Comparison of ENCODE assay signal across 14 cellular contexts in the genomic region with DNA sequence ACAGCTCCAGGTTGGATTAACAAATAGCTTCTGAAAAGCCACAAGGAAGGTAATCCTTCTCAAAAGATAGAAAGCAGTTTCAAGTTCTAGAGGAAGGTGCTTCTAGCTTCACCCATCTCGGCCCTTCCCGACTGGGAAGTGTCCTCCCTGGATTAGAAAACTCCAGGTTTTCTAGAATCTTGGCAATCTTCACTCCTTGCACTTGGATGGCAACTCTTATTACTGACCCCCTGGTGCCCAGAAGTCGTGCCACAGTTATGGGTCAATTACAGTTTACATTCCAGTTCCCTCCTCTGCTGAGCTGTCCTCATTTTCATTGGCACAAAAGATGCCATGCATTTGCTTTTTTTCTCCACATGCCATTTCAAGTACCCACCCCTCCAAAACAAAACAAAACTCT.
DNase-seq lines count a peak whose midpoint lies in the region; ATAC-seq and TF ChIP-seq lines count a peak whose summit lies in the region.
"Had no signal": no experiment of that assay in that cellular context is flagged by ENCODE, and none has a peak within 500 bp of the region (broad histone marks: within the 10 kb centered on the region; RNA-seq: fewer than 3 reads in every experiment).

No MANE protein-coding gene starts in this region.

- WGBS in heart left ventricle, 4 donors = 34 to 43% (median 37%) methylated on average over 3 of the region's 3 CpGs

- TF ChIP-seq POLR2A in heart left ventricle (IDR thresholded peaks at IDR 0.05) (no peak), uterus (IDR thresholded peaks at IDR 0.05) (no peak)

- no peaks in the 10 kb centered on the region for H3K27me3 Mint-ChIP-seq in neural crest cell (ENCODE audit: low read depth)
- H3K27me3 Mint-ChIP-seq in naive thymus-derived CD8-positive, alpha-beta T cell = no peaks in the 10 kb centered on the region
- H3K27me3 Mint-ChIP-seq: activated CD4-positive, alpha-beta T cell treated with anti-CD3 and anti-CD28 coated beads, Interleukin-2, amount 10 ng/mL, durations not matched to agents 24 days and 14 days had no signal

- ATAC-seq in heart left ventricle (no peak), left cardiac atrium (no peak)
- ATAC-seq in naive thymus-derived CD8-positive, alpha-beta T cell = no peak

- peaks cover 3 to 73% (median 44%) of the 10 kb centered on the region in 12 donors for H3K4me1 ChIP-seq in heart left ventricle
- peaks cover 10 to 20% of the 10 kb centered on the region in 2 donors for H3K4me1 ChIP-seq in uterus

- DNase-seq in heart left ventricle (no peak), left cardiac atrium (no peak), neural crest cell (ENCODE audit: low read depth, low spot score) (no peak), uterus (no peak), GF-D8 (lab: John Stamatoyannopoulos, UW) (no peak), NCI-H1092 (lab: John Stamatoyannopoulos, UW) (no peak)
- DNase-seq in naive thymus-derived CD8-positive, alpha-beta T cell = no peak
- DNase-seq: ACHN; activated CD4-positive, alpha-beta T cell treated with anti-CD3 and anti-CD28 coated beads, Interleukin-2, amount 10 ng/mL, durations not matched to agents 24 days and 14 days; activated gamma-delta T cell treated with Interleukin-2 at 50 U/mL for 16 hours; DMS 273 treated with DMSO at 0.1 percent for 48 hours had no signal

- peaks cover 13% of the 10 kb centered on the region for H3K4me1 Mint-ChIP-seq in neural crest cell
- H3K4me1 Mint-ChIP-seq in naive thymus-derived CD8-positive, alpha-beta T cell = peaks cover 2 to 11% (median 5%) of the 10 kb centered on the region in 4 donors

- H3K4me3 Mint-ChIP-seq in neural crest cell = no peak overlapping the region
- H3K4me3 Mint-ChIP-seq in naive thymus-derived CD8-positive, alpha-beta T cell = no peak overlapping the region

- H3K36me3 Mint-ChIP-seq in neural crest cell (ENCODE audit: low read depth) = peaks cover 8% of the 10 kb centered on the region
- peaks cover 7 to 73% (median 14%) of the 10 kb centered on the region in 3 donors for H3K36me3 Mint-ChIP-seq in naive thymus-derived CD8-positive, alpha-beta T cell

- H3K9me3 ChIP-seq in heart left ventricle = no peaks in the 10 kb centered on the region
- H3K9me3 ChIP-seq in uterus = no peaks in the 10 kb centered on the region

- H3K4me3 ChIP-seq in heart left ventricle = peak overlapping the region in 3 of 12 donors; percentile 6 to 32 (median 18)
- no peak overlapping the region for H3K4me3 ChIP-seq in uterus
- H3K4me3 ChIP-seq: SK-N-MC had no signal

- intact Hi-C loops in heart left ventricle (cut with DNase I) (loop anchor here in 5 of 10 donors (2.0 to 10.0 kb wide), 4 partner anchors 59 to 143 kb away; no protein-coding TSS in a partner anchor), left cardiac atrium (cut with DNase I) (loop anchor here (5.0 to 10.0 kb wide), 2 partner anchors 61 to 63 kb away; no protein-coding TSS in a partner anchor), uterus (cut with DNase I; ENCODE audit: low total_unique reads) (no loop called here)

- peak overlapping the region; percentile 9 for H3K27ac Mint-ChIP-seq in neural crest cell (ENCODE audit: unreplicated experiment)
- no peak overlapping the region for H3K27ac Mint-ChIP-seq in naive thymus-derived CD8-positive, alpha-beta T cell

- H3K27ac ChIP-seq in heart left ventricle = peak overlapping the region; percentile 7 to 84 (median 70)
- peak overlapping the region; percentile 23 for H3K27ac ChIP-seq in cingulate gyrus (ENCODE audit: low read depth, low read length)
- peak overlapping the region; percentile 92 to 98 for H3K27ac ChIP-seq in uterus
- H3K27ac ChIP-seq: SK-N-MC had no signal

- H3K36me3 ChIP-seq in heart left ventricle (peaks cover 0 to 39% (median 4%) of the 10 kb centered on the region in 9 donors), uterus (no peaks in the 10 kb centered on the region)

- no peak for TF ChIP-seq CTCF in heart left ventricle (IDR thresholded peaks at IDR 0.05)
- no peak for TF ChIP-seq CTCF in neural crest cell (conservative IDR thresholded peaks at IDR 0.05)
- no peak for TF ChIP-seq CTCF in uterus (IDR thresholded peaks at IDR 0.05)

- H3K9me3 Mint-ChIP-seq in neural crest cell = no peaks in the 10 kb centered on the region
- H3K9me3 Mint-ChIP-seq in naive thymus-derived CD8-positive, alpha-beta T cell = no peaks in the 10 kb centered on the region
- H3K9me3 Mint-ChIP-seq: activated CD4-positive, alpha-beta T cell treated with anti-CD3 and anti-CD28 coated beads, Interleukin-2, amount 10 ng/mL, durations not matched to agents 24 days and 14 days had no signal

- POLR2A ChIA-PET in naive thymus-derived CD8-positive, alpha-beta T cell (lab: Charles Lee) = no interaction called here

- no peaks in the 10 kb centered on the region for H3K27me3 ChIP-seq in heart left ventricle
- no peaks in the 10 kb centered on the region for H3K27me3 ChIP-seq in uterus
- H3K27me3 ChIP-seq: dorsolateral prefrontal cortex had no signal

Comparison
In these comparisons a context has a peak if more than half of its experiments do, and no peak if none do; other contexts are left out.
1. H3K27ac ChIP-seq: peak in every context shown above with its lines; median percentile 95 in uterus; 70 in heart left ventricle; 23 in cingulate gyrus.